ENCODE assay signal across 1 cellular context in the genomic region with DNA sequence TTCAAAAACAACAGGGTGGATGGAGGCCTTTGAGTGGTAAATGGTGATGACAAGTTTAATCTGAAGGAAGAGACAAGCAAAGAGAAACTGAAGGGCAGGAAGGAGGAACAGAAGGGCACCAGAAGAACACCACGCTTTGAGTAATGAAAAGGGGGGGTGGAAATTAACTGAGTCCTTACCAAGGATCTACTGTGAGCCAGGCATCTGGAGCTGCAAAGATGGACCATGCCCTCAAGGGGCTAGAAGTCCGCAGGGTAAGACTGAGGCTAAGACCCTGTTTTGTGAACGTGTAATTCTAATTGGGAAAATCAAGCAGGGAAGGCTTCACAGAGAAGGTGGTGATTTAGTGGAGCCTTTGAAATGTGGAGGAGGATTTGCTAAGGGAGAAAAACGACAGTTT.
TF ChIP-seq lines count a peak whose summit lies in the region.

No MANE protein-coding gene starts in this region.

TF ChIP-seq in WTC11, 78 proteins besides CTCF, POLR2A, EP300 and RAD21 (continued from another document):
- TF ChIP-seq, protein P1, sequence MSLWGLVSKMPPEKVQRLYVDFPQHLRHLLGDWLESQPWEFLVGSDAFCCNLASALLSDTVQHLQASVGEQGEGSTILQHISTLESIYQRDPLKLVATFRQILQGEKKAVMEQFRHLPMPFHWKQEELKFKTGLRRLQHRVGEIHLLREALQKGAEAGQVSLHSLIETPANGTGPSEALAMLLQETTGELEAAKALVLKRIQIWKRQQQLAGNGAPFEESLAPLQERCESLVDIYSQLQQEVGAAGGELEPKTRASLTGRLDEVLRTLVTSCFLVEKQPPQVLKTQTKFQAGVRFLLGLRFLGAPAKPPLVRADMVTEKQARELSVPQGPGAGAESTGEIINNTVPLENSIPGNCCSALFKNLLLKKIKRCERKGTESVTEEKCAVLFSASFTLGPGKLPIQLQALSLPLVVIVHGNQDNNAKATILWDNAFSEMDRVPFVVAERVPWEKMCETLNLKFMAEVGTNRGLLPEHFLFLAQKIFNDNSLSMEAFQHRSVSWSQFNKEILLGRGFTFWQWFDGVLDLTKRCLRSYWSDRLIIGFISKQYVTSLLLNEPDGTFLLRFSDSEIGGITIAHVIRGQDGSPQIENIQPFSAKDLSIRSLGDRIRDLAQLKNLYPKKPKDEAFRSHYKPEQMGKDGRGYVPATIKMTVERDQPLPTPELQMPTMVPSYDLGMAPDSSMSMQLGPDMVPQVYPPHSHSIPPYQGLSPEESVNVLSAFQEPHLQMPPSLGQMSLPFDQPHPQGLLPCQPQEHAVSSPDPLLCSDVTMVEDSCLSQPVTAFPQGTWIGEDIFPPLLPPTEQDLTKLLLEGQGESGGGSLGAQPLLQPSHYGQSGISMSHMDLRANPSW (CRISPR knock-in tag; conservative IDR thresholded peaks at IDR 0.05; ENCODE audit: low read depth), result no peak
- TF ChIP-seq HMGA2 (CRISPR knock-in tag; IDR thresholded peaks at IDR 0.05) (no peak), TP53 (CRISPR knock-in tag; IDR thresholded peaks at IDR 0.05) (no peak), ZNF219 (CRISPR knock-in tag; IDR thresholded peaks at IDR 0.05; ENCODE audit: borderline replicate concordance) (no peak), CREM (CRISPR knock-in tag; IDR thresholded peaks at IDR 0.05) (no peak), TEAD1 (CRISPR knock-in tag; IDR thresholded peaks at IDR 0.05) (no peak), FOXJ3 (CRISPR knock-in tag; IDR thresholded peaks at IDR 0.05; ENCODE audit: borderline replicate concordance) (no peak)
